In genomic region chr7:106598663-106599342, GRCh38 we compare ENCODE assay signal across 8 cellular contexts.
DNase-seq lines count a peak whose midpoint lies in the region; FAIRE-seq and TF ChIP-seq lines count a peak whose summit lies in the region.

No MANE protein-coding gene starts in this region.

- TF ChIP-seq POLR2A in H54 (IDR thresholded peaks at IDR 0.05; ENCODE audit: low read depth, low read length): no peak

- FAIRE-seq in H54 (lab: Jason Lieb, UNC) (no peak), urothelium cell line (lab: Jason Lieb, UNC) (no peak)

- peak; percentile 73 for DNase-seq in EH (ENCODE audit: low read depth)
- peak; percentile 6 for DNase-seq in H54 (ENCODE audit: insufficient read length, low spot score)
- DNase-seq in Kasumi-1 (lab: John Stamatoyannopoulos, UW): peak; percentile 82 to 92
- peak; percentile 16 for DNase-seq in SIG-M5 (lab: John Stamatoyannopoulos, UW)
- peak; percentile 69 for DNase-seq in activated naive CD4-positive, alpha-beta T cell treated with Interleukin-2 at 50 U/mL for 16 hours
- peak in 40 of 42 donors; percentile 8 to 75 (median 36) for DNase-seq in head of caudate nucleus
- DNase-seq in putamen (ENCODE audit: low spot score): peak; percentile 28
- peak; percentile 75 for DNase-seq in urothelium cell line (ENCODE audit: low spot score)

- intact Hi-C loops in head of caudate nucleus (cut with DNase I): loop anchor here (10.0 kb wide), 1 partner anchor 56 kb away; no protein-coding TSS in a partner anchor

Comparison
In these comparisons a context has a peak if more than half of its experiments do, and no peak if none do; other contexts are left out.
1. Peak in every context shown above with its lines: DNase-seq.
2. DNase-seq: peak in every context shown above with its lines; median percentile 87 in Kasumi-1; 75 in urothelium cell line; 73 in EH; 69 in activated naive CD4-positive, alpha-beta T cell treated with Interleukin-2 at 50 U/mL for 16 hours; 36 in head of caudate nucleus; 28 in putamen; 16 in SIG-M5; 6 in H54.